Comparison of ENCODE assay signal across 6 cellular contexts in the genomic region with DNA sequence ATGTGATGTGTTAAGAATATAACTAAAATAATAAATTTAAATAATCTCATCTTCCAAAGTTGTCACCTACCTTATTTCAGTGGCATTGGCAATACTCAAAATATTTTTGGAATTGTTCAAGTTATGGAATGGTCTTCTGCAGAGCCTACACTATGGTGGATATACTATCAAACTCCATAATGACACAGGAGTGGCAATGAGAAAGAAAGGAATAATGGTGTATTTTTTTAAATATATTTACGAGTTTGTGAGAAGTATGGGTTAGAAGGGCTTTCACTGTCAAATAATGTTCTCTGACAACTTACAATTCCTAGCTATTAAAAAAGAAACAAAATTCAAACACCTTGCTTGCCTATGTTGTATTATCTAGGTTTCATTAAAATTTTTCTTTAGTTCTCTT.
"Had no signal": no experiment of that assay in that cellular context is flagged by ENCODE, and none has a peak within 500 bp of the region (broad histone marks: within the 10 kb centered on the region; RNA-seq: fewer than 3 reads in every experiment).

No MANE protein-coding gene starts in this region.

- FAIRE-seq: GM12891, GM12892, GM18507, GM19239 had no signal

- DNase-seq: GDM1, GF-D8 had no signal
